2 cellular contexts compared by ENCODE assay signal in the genomic region with DNA sequence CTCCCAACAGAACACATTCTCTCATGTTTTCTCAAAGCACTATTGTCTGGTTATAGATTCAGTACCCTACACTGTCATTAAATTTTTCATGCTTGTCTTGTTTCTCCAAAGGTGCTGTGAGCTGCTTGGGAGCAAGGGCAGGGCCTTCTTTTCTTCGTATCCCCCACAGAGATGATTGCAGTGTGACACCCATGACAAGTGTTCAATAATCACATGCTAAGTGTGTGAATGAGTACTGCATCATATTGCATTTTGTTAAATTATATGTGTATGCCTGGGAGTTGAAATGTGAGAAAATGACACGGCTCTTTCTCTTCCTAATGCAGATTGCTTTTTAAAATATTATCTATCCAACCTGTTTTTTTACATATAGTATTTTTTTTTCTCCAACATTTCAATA.
TF ChIP-seq lines count a peak whose summit lies in the region.

No MANE protein-coding gene starts in this region.

TF ChIP-seq in GM23338, 12 proteins besides CTCF, POLR2A, EP300 and RAD21 (continued from another document):
- TF ChIP-seq, protein P1, sequence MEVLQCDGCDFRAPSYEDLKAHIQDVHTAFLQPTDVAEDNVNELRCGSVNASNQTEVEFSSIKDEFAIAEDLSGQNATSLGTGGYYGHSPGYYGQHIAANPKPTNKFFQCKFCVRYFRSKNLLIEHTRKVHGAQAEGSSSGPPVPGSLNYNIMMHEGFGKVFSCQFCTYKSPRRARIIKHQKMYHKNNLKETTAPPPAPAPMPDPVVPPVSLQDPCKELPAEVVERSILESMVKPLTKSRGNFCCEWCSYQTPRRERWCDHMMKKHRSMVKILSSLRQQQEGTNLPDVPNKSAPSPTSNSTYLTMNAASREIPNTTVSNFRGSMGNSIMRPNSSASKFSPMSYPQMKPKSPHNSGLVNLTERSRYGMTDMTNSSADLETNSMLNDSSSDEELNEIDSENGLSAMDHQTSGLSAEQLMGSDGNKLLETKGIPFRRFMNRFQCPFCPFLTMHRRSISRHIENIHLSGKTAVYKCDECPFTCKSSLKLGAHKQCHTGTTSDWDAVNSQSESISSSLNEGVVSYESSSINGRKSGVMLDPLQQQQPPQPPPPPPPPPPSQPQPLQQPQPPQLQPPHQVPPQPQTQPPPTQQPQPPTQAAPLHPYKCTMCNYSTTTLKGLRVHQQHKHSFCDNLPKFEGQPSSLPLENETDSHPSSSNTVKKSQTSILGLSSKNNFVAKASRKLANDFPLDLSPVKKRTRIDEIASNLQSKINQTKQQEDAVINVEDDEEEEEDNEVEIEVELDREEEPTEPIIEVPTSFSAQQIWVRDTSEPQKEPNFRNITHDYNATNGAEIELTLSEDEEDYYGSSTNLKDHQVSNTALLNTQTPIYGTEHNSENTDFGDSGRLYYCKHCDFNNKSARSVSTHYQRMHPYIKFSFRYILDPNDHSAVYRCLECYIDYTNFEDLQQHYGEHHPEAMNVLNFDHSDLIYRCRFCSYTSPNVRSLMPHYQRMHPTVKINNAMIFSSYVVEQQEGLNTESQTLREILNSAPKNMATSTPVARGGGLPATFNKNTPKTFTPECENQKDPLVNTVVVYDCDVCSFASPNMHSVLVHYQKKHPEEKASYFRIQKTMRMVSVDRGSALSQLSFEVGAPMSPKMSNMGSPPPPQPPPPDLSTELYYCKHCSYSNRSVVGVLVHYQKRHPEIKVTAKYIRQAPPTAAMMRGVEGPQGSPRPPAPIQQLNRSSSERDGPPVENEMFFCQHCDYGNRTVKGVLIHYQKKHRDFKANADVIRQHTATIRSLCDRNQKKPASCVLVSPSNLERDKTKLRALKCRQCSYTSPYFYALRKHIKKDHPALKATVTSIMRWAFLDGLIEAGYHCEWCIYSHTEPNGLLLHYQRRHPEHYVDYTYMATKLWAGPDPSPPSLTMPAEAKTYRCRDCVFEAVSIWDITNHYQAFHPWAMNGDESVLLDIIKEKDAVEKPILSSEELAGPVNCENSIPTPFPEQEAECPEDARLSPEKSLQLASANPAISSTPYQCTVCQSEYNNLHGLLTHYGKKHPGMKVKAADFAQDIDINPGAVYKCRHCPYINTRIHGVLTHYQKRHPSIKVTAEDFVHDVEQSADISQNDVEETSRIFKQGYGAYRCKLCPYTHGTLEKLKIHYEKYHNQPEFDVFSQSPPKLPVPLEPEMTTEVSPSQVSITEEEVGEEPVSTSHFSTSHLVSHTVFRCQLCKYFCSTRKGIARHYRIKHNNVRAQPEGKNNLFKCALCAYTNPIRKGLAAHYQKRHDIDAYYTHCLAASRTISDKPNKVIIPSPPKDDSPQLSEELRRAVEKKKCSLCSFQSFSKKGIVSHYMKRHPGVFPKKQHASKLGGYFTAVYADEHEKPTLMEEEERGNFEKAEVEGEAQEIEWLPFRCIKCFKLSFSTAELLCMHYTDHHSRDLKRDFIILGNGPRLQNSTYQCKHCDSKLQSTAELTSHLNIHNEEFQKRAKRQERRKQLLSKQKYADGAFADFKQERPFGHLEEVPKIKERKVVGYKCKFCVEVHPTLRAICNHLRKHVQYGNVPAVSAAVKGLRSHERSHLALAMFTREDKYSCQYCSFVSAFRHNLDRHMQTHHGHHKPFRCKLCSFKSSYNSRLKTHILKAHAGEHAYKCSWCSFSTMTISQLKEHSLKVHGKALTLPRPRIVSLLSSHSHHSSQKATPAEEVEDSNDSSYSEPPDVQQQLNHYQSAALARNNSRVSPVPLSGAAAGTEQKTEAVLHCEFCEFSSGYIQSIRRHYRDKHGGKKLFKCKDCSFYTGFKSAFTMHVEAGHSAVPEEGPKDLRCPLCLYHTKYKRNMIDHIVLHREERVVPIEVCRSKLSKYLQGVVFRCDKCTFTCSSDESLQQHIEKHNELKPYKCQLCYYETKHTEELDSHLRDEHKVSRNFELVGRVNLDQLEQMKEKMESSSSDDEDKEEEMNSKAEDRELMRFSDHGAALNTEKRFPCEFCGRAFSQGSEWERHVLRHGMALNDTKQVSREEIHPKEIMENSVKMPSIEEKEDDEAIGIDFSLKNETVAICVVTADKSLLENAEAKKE (CRISPR knock-in tag; IDR thresholded peaks at IDR 0.05), result no peak

TF ChIP-seq in H1, 55 proteins besides CTCF, POLR2A, EP300 and RAD21 (continued from another document):
- TF ChIP-seq ASH2L (IDR thresholded peaks at IDR 0.05; ENCODE audit: low read length) (no peak), SIRT6 (IDR thresholded peaks at IDR 0.05; ENCODE audit: low read length) (no peak), GABPA (IDR thresholded peaks at IDR 0.05; ENCODE audit: borderline replicate concordance, insufficient read depth, low read length) (no peak), TAF7 (optimal IDR thresholded peaks at IDR 0.05; ENCODE audit: borderline replicate concordance, low read depth, low read length) (no peak), ZNF274 (IDR thresholded peaks at IDR 0.05; ENCODE audit: borderline replicate concordance, extremely low read depth, low read length) (no peak), TBP (IDR thresholded peaks at IDR 0.05; ENCODE audit: low read depth, low read length) (no peak)
